In the genomic region with DNA sequence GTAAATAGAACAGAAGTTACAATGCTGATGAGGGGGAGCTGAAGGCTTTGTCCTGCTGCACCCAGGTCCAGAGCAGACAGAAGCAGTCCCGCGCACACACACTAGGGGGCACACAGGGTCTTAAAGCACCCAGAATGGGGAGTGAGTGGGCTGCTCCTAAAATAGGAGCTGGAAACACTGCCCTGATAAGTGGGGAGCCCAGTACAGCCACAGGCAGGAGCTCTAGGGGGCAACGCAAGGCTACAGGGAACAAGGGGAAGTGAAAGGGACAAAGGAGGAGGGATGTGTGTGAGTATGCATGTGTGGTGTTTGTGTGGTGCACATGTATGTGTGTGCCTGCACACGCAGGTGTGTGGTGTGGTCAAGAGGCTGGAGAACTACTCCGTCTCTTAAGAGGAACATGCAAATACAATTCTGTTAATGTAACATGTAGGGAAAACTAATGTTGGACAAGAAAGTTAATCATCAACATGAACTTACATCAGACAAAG, we compare ENCODE assay signal across 10 cellular contexts.
DNase-seq lines count a peak whose midpoint lies in the region; ATAC-seq, FAIRE-seq and TF ChIP-seq lines count a peak whose summit lies in the region.
"Had no signal": no experiment of that assay in that cellular context is flagged by ENCODE, and none has a peak within 500 bp of the region (broad histone marks: within the 10 kb centered on the region; RNA-seq: fewer than 3 reads in every experiment).

No MANE protein-coding gene starts in this region.

- H3K27me3 Mint-ChIP-seq in CD14-positive monocyte (ENCODE audit: low read depth in 3 of 3) (peaks cover 0 to 1% (median 0%) of the 10 kb centered on the region in 3 donors), progenitor cell of endocrine pancreas (no peaks in the 10 kb centered on the region)

- H2AK5ac ChIP-seq in H1 (ENCODE audit: low read depth, low read length) = no peak overlapping the region

- no peak overlapping the region for H3K4me3 Mint-ChIP-seq in CD14-positive monocyte
- H3K4me3 Mint-ChIP-seq in progenitor cell of endocrine pancreas (ENCODE audit: low read depth) = no peak overlapping the region
- H3K4me3 Mint-ChIP-seq: T-helper 1 cell treated with Interleukin-12 subunit alpha and Interleukin-12 subunit beta and Interleukin-4 antibody, amounts not matched to agents 30 μg/mL and 1 μg/mL, for 36 hours had no signal

- H3K9me3 ChIP-seq in RWPE2 (ENCODE audit: severe bottlenecking) (no peaks in the 10 kb centered on the region), H1 (ENCODE audit: insufficient read depth in 2 of 2, low read depth in 1 of 2, low read length in 1 of 2) (no peaks in the 10 kb centered on the region; a peak in 1 of 4 replicates)
- H3K9me3 ChIP-seq: pancreas had no signal

- no peak overlapping the region for H2AFZ ChIP-seq in H1 (ENCODE audit: low read length)

- intact Hi-C loops in CD14-positive monocyte (cut with micrococcal nuclease) = no loop called here

- no peaks in the 10 kb centered on the region for H4K20me1 ChIP-seq in H1 (replicated peaks in 1 of 2; ENCODE audit: control insufficient read depth in 1 of 2, insufficient read depth in 2 of 2, low read length in 2 of 2)

- no peak overlapping the region for H2BK120ac ChIP-seq in H1 (replicated peaks; ENCODE audit: low read depth, low read length)

- peak; percentile 78 to 86 for TF ChIP-seq RAD21 in H1 (IDR thresholded peaks at IDR 0.05 in 1 of 2, conservative IDR thresholded peaks at IDR 0.05 in 1 of 2; ENCODE audit: low read depth in 2 of 2, low read length in 2 of 2)

- ATAC-seq in GM18511 (IDR thresholded peaks at IDR 0.05; ENCODE audit: unreplicated experiment) (peak; percentile 82), HG03097 (IDR thresholded peaks at IDR 0.05; ENCODE audit: low FRiP score, unreplicated experiment) (peak; percentile 73), RWPE2 (ENCODE audit: low read depth) (no peak), GM18868 (IDR thresholded peaks at IDR 0.05; ENCODE audit: unreplicated experiment) (no peak)
- ATAC-seq: pancreas had no signal

- H3K4me3 ChIP-seq in RWPE2 (ENCODE audit: severe bottlenecking) (no peak overlapping the region), H1 (ENCODE audit: extremely low read depth in 1 of 4, insufficient read depth in 2 of 4, low read depth in 3 of 4, low read length in 4 of 4) (no peak overlapping the region)
- H3K4me3 ChIP-seq: pancreas had no signal

- H3K14ac ChIP-seq in H1 (ENCODE audit: insufficient read length) = no peak overlapping the region

- H3K23ac ChIP-seq in H1 (ENCODE audit: insufficient read length) = no peak overlapping the region

- no peaks in the 10 kb centered on the region for H3K27me3 ChIP-seq in RWPE2 (ENCODE audit: insufficient read depth, poor library complexity, severe bottlenecking)
- H3K27me3 ChIP-seq in H1 (replicated peaks in 1 of 4; ENCODE audit: control insufficient read depth in 3 of 4, extremely low read depth in 1 of 4, insufficient read depth in 3 of 4, low read length in 3 of 4) = no peaks in the 10 kb centered on the region
- H3K27me3 ChIP-seq: pancreas had no signal

- no peaks in the 10 kb centered on the region for H3K4me1 ChIP-seq in RWPE2 (ENCODE audit: insufficient read depth, poor library complexity, severe bottlenecking)
- 0 out of 7 replicates have a peak, but pooled peaks cover 0 to 2% (median 0%) of the 10 kb centered on the region in 4 experiments for H3K4me1 ChIP-seq in H1 (replicated peaks in 1 of 4; ENCODE audit: control insufficient read depth in 3 of 4, insufficient read depth in 4 of 4, low read length in 3 of 4)
- H3K4me1 ChIP-seq: pancreas had no signal

- no peak overlapping the region; the same call in 1 of the 2 replicates for H2BK20ac ChIP-seq in H1 (ENCODE audit: low read length)

- FAIRE-seq in H1 (lab: Jason Lieb, UNC) = peak; percentile 88
- FAIRE-seq: pancreas had no signal

- H2BK12ac ChIP-seq in H1 (ENCODE audit: low read depth, low read length) = no peak overlapping the region

- H3K36me3 ChIP-seq in RWPE2 (ENCODE audit: low read depth) = no peaks in the 10 kb centered on the region
- H3K36me3 ChIP-seq in H1 (ENCODE audit: control insufficient read depth in 2 of 4, insufficient read depth in 4 of 4, low read length in 3 of 4) = no peaks in the 10 kb centered on the region
- H3K36me3 ChIP-seq: pancreas had no signal

- no peak overlapping the region for H4K8ac ChIP-seq in H1 (ENCODE audit: extremely low read depth, insufficient read depth, low read length)

- H3K4ac ChIP-seq in H1 (replicated peaks; ENCODE audit: insufficient read length, low read depth, low read length) = no peak overlapping the region

- no peak for TF ChIP-seq POLR2A in H1 (IDR thresholded peaks at IDR 0.05; ENCODE audit: control extremely low read depth in 1 of 2, low read depth in 2 of 2, low read length in 2 of 2)

- no peaks in the 10 kb centered on the region for H3K4me1 Mint-ChIP-seq in CD14-positive monocyte
- H3K4me1 Mint-ChIP-seq in progenitor cell of endocrine pancreas (ENCODE audit: low read depth) = peaks cover 11% of the 10 kb centered on the region

- CTCF ChIA-PET in H1 (lab: Charles Lee; ENCODE audit: partially characterized antibody) = interaction anchor here (0.5 to 7.7 kb wide), 74 partner anchors 9 to 860 kb away, joined by 3 to 96 read pairs (median 4); a partner anchor contains a TSS

- H2BK5ac ChIP-seq in H1 (ENCODE audit: low read depth, low read length) = no peak overlapping the region

- no peak for DNase-seq in CD14-positive monocyte (ENCODE audit: low spot score)
- DNase-seq in RWPE2 (ENCODE audit: low spot score) = no peak
- peak; percentile 34 to 93 for DNase-seq in H1 (ENCODE audit: low read depth in 1 of 2, low spot score in 2 of 2)
- peak; percentile 54 for DNase-seq in progenitor cell of endocrine pancreas (ENCODE audit: low spot score, unreplicated experiment)
- DNase-seq in cerebellum (ENCODE audit: low spot score) = no peak

- 0 out of 2 replicates have a peak overlapping the region, but pooled peaks have one; percentile 14 for H2BK15ac ChIP-seq in H1 (ENCODE audit: low read length)

- H3K9me3 Mint-ChIP-seq in CD14-positive monocyte (peaks cover 0 to 10% (median 3%) of the 10 kb centered on the region in 7 donors), progenitor cell of endocrine pancreas (ENCODE audit: low read depth) (no peaks in the 10 kb centered on the region)
- H3K9me3 Mint-ChIP-seq: T-helper 1 cell treated with Interleukin-12 subunit alpha and Interleukin-12 subunit beta and Interleukin-4 antibody, amounts not matched to agents 30 μg/mL and 1 μg/mL, for 36 hours had no signal

- WGBS in H1 (ENCODE audit: extremely low coverage in 1 of 2, insufficient coverage in 1 of 2, insufficient read length in 1 of 2, insufficient replicate concordance in 2 of 2, low coverage in 1 of 2, low lambda C conversion rate in 2 of 2, missing lambda C conversion rate in 1 of 2), 2 experiments = 28% methylated on average over 5 of the region's 5 CpGs; no CpG with 5 or more reads in 1 of the 2 experiments

- no peaks in the 10 kb centered on the region for H3K79me1 ChIP-seq in H1 (ENCODE audit: low read depth, low read length)

- TF ChIP-seq CTCF in CD14-positive monocyte (IDR thresholded peaks at IDR 0.05) (peak; percentile 41), RWPE2 (IDR thresholded peaks at IDR 0.05; ENCODE audit: poor library complexity, severe bottlenecking) (peak; percentile 44), H1 (IDR thresholded peaks at IDR 0.05; ENCODE audit: control extremely low read depth in 1 of 3, insufficient read depth in 1 of 3, low read depth in 1 of 3, low read length in 3 of 3) (peak; percentile 85 to 87 (median 86)), progenitor cell of endocrine pancreas (IDR thresholded peaks at IDR 0.05; ENCODE audit: unreplicated experiment) (peak; percentile 72)

- H3K23me2 ChIP-seq in H1 (ENCODE audit: low read depth, low read length) = no peaks in the 10 kb centered on the region

- H3K18ac ChIP-seq in H1 (ENCODE audit: extremely low read depth, low read length) = no peak overlapping the region

- no peak overlapping the region for H4K91ac ChIP-seq in H1 (replicated peaks; ENCODE audit: insufficient read length, low read length)

- H3K9ac ChIP-seq in H1 (replicated peaks in 1 of 4; ENCODE audit: extremely low read depth in 1 of 4, low read depth in 3 of 4, low read length in 3 of 4) = no peak overlapping the region

- no peaks in the 10 kb centered on the region for H3K36me3 Mint-ChIP-seq in CD14-positive monocyte
- peaks cover 20% of the 10 kb centered on the region for H3K36me3 Mint-ChIP-seq in progenitor cell of endocrine pancreas (ENCODE audit: insufficient read depth)

- H4K5ac ChIP-seq in H1 (ENCODE audit: insufficient read length, low read depth, low read length) = no peak overlapping the region

- no peak overlapping the region for H3K27ac ChIP-seq in RWPE2 (ENCODE audit: poor library complexity, severe bottlenecking)
- no peak overlapping the region for H3K27ac ChIP-seq in H1 (ENCODE audit: low read depth, low read length)
- H3K27ac ChIP-seq: pancreas had no signal

- H3K27ac Mint-ChIP-seq in CD14-positive monocyte = no peak overlapping the region
- H3K27ac Mint-ChIP-seq in progenitor cell of endocrine pancreas = no peak overlapping the region

- POLR2A ChIA-PET in H1 (lab: Charles Lee; ENCODE audit: partially characterized antibody) = interaction anchor here (0.9 kb wide), 1 partner anchor 192 kb away, joined by 3 read pairs; a partner anchor contains a TSS

- no peaks in the 10 kb centered on the region for H3K79me2 ChIP-seq in H1 (ENCODE audit: control insufficient read depth in 1 of 2, insufficient read depth in 2 of 2, low read length in 2 of 2)

- TF ChIP-seq EP300 in H1 (IDR thresholded peaks at IDR 0.05; ENCODE audit: borderline replicate concordance in 1 of 2, low read depth in 2 of 2, low read length in 2 of 2) = no peak

- H3K4me2 ChIP-seq in H1 (ENCODE audit: insufficient read depth in 1 of 2, low read depth in 2 of 2, low read length in 2 of 2) = no peak overlapping the region

- H3K56ac ChIP-seq in H1 (replicated peaks; ENCODE audit: insufficient read length, low read depth, low read length) = no peak overlapping the region

TF ChIP-seq in H1, 55 proteins besides CTCF, POLR2A, EP300 and RAD21 (continues in another document):
- TF ChIP-seq, protein P1, sequence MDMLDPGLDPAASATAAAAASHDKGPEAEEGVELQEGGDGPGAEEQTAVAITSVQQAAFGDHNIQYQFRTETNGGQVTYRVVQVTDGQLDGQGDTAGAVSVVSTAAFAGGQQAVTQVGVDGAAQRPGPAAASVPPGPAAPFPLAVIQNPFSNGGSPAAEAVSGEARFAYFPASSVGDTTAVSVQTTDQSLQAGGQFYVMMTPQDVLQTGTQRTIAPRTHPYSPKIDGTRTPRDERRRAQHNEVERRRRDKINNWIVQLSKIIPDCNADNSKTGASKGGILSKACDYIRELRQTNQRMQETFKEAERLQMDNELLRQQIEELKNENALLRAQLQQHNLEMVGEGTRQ (IDR thresholded peaks at IDR 0.05; ENCODE audit: low read length) = no peak
- no peak for TF ChIP-seq CEBPB (IDR thresholded peaks at IDR 0.05; ENCODE audit: low read depth, low read length)
- TF ChIP-seq JUND (IDR thresholded peaks at IDR 0.05; ENCODE audit: low read length) = no peak
- no peak for TF ChIP-seq TBP (IDR thresholded peaks at IDR 0.05; ENCODE audit: low read depth, low read length)
- TF ChIP-seq, protein P2, sequence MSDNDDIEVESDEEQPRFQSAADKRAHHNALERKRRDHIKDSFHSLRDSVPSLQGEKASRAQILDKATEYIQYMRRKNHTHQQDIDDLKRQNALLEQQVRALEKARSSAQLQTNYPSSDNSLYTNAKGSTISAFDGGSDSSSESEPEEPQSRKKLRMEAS (IDR thresholded peaks at IDR 0.05) = no peak

Comparison
In these comparisons a context has a peak if more than half of its experiments do, and no peak if none do; other contexts are left out.
1. DNase-seq: peak in H1 (2 of 2) and progenitor cell of endocrine pancreas (single experiment); none in CD14-positive monocyte (single experiment), RWPE2 (single experiment) and cerebellum (single experiment).
2. ATAC-seq: peak in GM18511 (single experiment) and HG03097 (single experiment); none in RWPE2 (single experiment) and GM18868 (single experiment).
3. Peak in every context shown above with its lines, with median percentiles within 50 percentile points of each other: CTCF ChIP-seq.